8 cellular contexts compared by ENCODE assay signal in genomic region chr6:82144007-82144851, GRCh38.
A peak's percentile ranks its signal among the peaks of the same experiment; 100 is the strongest.
DNase-seq lines count a peak whose midpoint lies in the region; ATAC-seq and TF ChIP-seq lines count a peak whose summit lies in the region.

No MANE protein-coding gene starts in this region.

- TF ChIP-seq CTCF in AG10803 (conservative IDR thresholded peaks at IDR 0.05; ENCODE audit: low read length) (no peak), tibial artery (IDR thresholded peaks at IDR 0.05) (no peak)

- ATAC-seq in GM19438 (IDR thresholded peaks at IDR 0.05; ENCODE audit: low read depth, unreplicated experiment): peak; percentile 94
- peak; percentile 87 for ATAC-seq in HG03196 (IDR thresholded peaks at IDR 0.05; ENCODE audit: unreplicated experiment)
- ATAC-seq in right cardiac atrium: peak; percentile 79 to 97

- H3K27me3 ChIP-seq in right cardiac atrium (ENCODE audit: control insufficient read depth, insufficient read depth): no peaks in the 10 kb centered on the region
- H3K27me3 ChIP-seq in tibial artery: no peaks in the 10 kb centered on the region

- no peaks in the 10 kb centered on the region for H3K36me3 ChIP-seq in tibial artery

- H3K27ac ChIP-seq in right cardiac atrium (ENCODE audit: low read length): peak overlapping the region; percentile 99
- peak overlapping the region; percentile 72 to 75 for H3K27ac ChIP-seq in tibial artery

- H3K4me3 ChIP-seq in AG10803 (ENCODE audit: low read length) (peak overlapping the region; percentile 20), right cardiac atrium (ENCODE audit: low read length) (no peak overlapping the region), tibial artery (peak overlapping the region in 1 of 2 donors; percentile 0)

- intact Hi-C loops in right cardiac atrium (cut with DNase I): no loop called here
- intact Hi-C loops in tibial artery (cut with DNase I; ENCODE audit: low total_unique reads): loop anchor here (10.0 kb wide), 1 partner anchor 389 kb away; the partner anchor contains the start of gene TENT5A

- 31% methylated on average over 8 of the region's 8 CpGs for WGBS in right cardiac atrium

- DNase-seq in AG10803 (ENCODE audit: low read depth) (peak; percentile 96), T1000 (lab: John Stamatoyannopoulos, UW) (peak; percentile 71), right cardiac atrium (peak in 1 of 3 donors; percentile 31), tibial artery (peak; percentile 36 to 75), T-helper 2 cell (no peak)
- no peak for DNase-seq in activated T-cell treated with anti-CD3 and anti-CD28 coated beads, Interleukin-2, amount 50 U/mL, for 1 hour

- H3K4me1 ChIP-seq in right cardiac atrium (ENCODE audit: control insufficient read depth, insufficient read depth, low read length) (peaks cover 4% of the 10 kb centered on the region), tibial artery (peaks cover 0 to 30% (median 21%) of the 10 kb centered on the region in 4 donors)

- H3K9me3 ChIP-seq in right cardiac atrium (ENCODE audit: control insufficient read depth, low read length) (no peaks in the 10 kb centered on the region), tibial artery (no peaks in the 10 kb centered on the region)

Comparison
In these comparisons a context has a peak if more than half of its experiments do, and no peak if none do; other contexts are left out.
1. DNase-seq: peak in AG10803 (single experiment), T1000 (single experiment) and tibial artery (2 of 2); none in T-helper 2 cell (0 of 5) and activated T-cell treated with anti-CD3 and anti-CD28 coated beads, Interleukin-2, amount 50 U/mL, for 1 hour (single experiment).
2. Peak in every context shown above with its lines, with median percentiles within 50 percentile points of each other: ATAC-seq.